ENCODE assay signal across 8 cellular contexts in the genomic region with DNA sequence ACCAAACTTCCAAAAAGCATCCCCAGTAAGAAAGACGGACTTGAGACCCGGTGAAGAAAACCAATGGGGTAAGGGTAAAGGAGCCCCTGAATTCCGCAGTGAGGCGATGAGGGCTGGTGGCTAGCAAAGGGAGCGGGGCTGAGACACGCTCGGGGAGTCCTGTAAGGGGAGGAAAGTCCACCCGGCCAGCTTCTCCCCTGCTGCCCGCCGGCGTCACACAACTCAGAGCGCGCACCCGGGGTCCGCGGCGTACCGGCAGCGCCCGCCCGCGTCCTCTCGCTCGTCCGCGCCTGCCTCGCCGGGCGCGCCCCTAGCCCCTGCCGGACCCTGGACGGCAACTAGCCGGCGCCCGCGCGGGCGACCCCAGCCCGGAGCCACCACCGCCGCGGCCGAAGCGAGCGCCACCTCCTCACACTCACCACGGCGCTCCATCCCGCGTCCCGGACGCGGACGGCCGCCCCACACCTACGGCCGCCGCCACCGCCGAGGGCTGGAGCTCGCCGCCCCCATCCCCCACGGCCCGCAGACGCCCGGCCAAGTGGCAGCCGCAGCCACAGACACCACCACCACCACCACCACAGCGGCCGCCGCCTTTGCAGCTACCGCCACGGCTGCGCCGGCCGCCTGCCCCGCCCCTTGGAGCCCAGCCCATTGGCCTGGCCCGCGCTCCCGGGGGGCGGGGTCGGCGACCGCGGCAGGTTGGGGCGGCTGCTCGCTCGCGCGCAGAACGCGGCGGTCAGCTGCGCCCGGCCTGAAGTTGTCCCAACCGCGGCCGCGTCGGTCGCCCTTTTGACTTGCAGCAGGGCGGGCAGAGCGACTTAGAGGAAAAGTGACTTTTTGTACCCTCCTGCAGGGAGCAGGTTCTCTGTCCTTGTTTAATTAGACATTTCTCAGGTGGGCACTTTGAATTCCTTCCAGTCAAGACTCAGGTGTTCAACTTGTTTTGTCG. TPM values are rescaled to one million over a fixed set of nuclear protein-coding genes. Genes with fewer than 3 reads are reported as not detected.
DNase-seq lines count a peak whose midpoint lies in the region; ATAC-seq and TF ChIP-seq lines count a peak whose summit lies in the region.

No MANE protein-coding gene starts in this region.

- intact Hi-C loops in adrenal gland (cut with DNase I): no loop called here

- H3K9me3 ChIP-seq in adrenal gland (replicated peaks in 1 of 3): peaks cover 0 to 16% (median 14%) of the 10 kb centered on the region in 3 donors
- peaks cover 0 to 21% of the 10 kb centered on the region in 2 donors for H3K9me3 ChIP-seq in right atrium auricular region

- peak; percentile 53 to 54 for TF ChIP-seq POLR2A in adrenal gland (IDR thresholded peaks at IDR 0.05)

- DNase-seq in Ammon's horn (ENCODE audit: low spot score) (peak; percentile 23), NOMO-1 (lab: John Stamatoyannopoulos, UW; ENCODE audit: unreplicated experiment in 2 of 2) (peak; percentile 54 to 65), adrenal gland (peak; percentile 59 to 78 (median 73)), right atrium auricular region (ENCODE audit: low spot score) (peak; percentile 74), retina (peak; percentile 79), NK-92 (lab: John Stamatoyannopoulos, UW; ENCODE audit: unreplicated experiment) (no peak)

- H3K36me3 ChIP-seq in adrenal gland (replicated peaks in 1 of 2): no peaks in the 10 kb centered on the region
- H3K36me3 ChIP-seq in right atrium auricular region: no peaks in the 10 kb centered on the region

- H3K4me1 ChIP-seq in adrenal gland (replicated peaks in 1 of 2) (peaks cover 6 to 10% of the 10 kb centered on the region in 2 donors), right atrium auricular region (peaks cover 0 to 3% of the 10 kb centered on the region in 2 donors)

- peak overlapping the region in 3 of 5 donors; percentile 35 to 75 (median 42) for H3K27ac ChIP-seq in adrenal gland
- peak overlapping the region; percentile 85 to 86 for H3K27ac ChIP-seq in right atrium auricular region

- H3K27me3 ChIP-seq in adrenal gland: no peaks in the 10 kb centered on the region
- H3K27me3 ChIP-seq in right atrium auricular region: no peaks in the 10 kb centered on the region

- 1 to 4% (median 1%) methylated on average over 8 to 102 of the region's 102 CpGs for WGBS in adrenal gland, 4 donors

- peak; percentile 81 for ATAC-seq in GM18519 (IDR thresholded peaks at IDR 0.05; ENCODE audit: low FRiP score, unreplicated experiment)
- ATAC-seq in HG02981 (IDR thresholded peaks at IDR 0.05; ENCODE audit: unreplicated experiment): peak; percentile 70

- H3K4me3 ChIP-seq in adrenal gland: peak overlapping the region in 3 of 4 donors; percentile 3 to 82 (median 64)
- H3K4me3 ChIP-seq in right atrium auricular region: peak overlapping the region; percentile 82 to 84

- TF ChIP-seq CTCF in adrenal gland (IDR thresholded peaks at IDR 0.05): no peak
- TF ChIP-seq CTCF in right atrium auricular region (IDR thresholded peaks at IDR 0.05): no peak

RNA-seq across cellular contexts. Expression of a gene that starts 10.0 kb away (rescaled TPM):
- total RNA-seq in adrenal gland: 10 to 100 TPM in 6 of 8 donors, 1 to 10 TPM in 2; 7.7 to 16.7 (median 11.1) TPM
- 1 to 10 TPM; 5.3 to 7.2 (median 6.2) TPM for polyA plus RNA-seq in adrenal gland
- 10 to 100 TPM; 25.8 to 29.9 TPM for total RNA-seq in right atrium auricular region
